Comparison of ENCODE assay signal across 1 cellular context in genomic region chr10:927131-927530, GRCh38.
TF ChIP-seq lines count a peak whose summit lies in the region.

No MANE protein-coding gene starts in this region.

TF ChIP-seq in WTC11, 78 proteins besides CTCF, POLR2A, EP300 and RAD21 (continued from another document):
- TF ChIP-seq ZSCAN18 (CRISPR knock-in tag; IDR thresholded peaks at IDR 0.05) (no peak), ZNF232 (CRISPR knock-in tag; IDR thresholded peaks at IDR 0.05) (no peak), ATF6 (CRISPR knock-in tag; IDR thresholded peaks at IDR 0.05) (no peak), CREB1 (CRISPR knock-in tag; IDR thresholded peaks at IDR 0.05) (no peak), ZNF121 (CRISPR knock-in tag; IDR thresholded peaks at IDR 0.05) (no peak), ZNF423 (CRISPR knock-in tag; IDR thresholded peaks at IDR 0.05) (no peak), ESRRA (CRISPR knock-in tag; IDR thresholded peaks at IDR 0.05; ENCODE audit: borderline replicate concordance) (no peak), MLX (CRISPR knock-in tag; IDR thresholded peaks at IDR 0.05) (no peak), ZNF512 (CRISPR knock-in tag; IDR thresholded peaks at IDR 0.05; ENCODE audit: borderline replicate concordance) (no peak), FOXP4 (CRISPR knock-in tag; IDR thresholded peaks at IDR 0.05) (no peak), ATF3 (CRISPR knock-in tag; conservative IDR thresholded peaks at IDR 0.05) (no peak)
